In the genomic region with DNA sequence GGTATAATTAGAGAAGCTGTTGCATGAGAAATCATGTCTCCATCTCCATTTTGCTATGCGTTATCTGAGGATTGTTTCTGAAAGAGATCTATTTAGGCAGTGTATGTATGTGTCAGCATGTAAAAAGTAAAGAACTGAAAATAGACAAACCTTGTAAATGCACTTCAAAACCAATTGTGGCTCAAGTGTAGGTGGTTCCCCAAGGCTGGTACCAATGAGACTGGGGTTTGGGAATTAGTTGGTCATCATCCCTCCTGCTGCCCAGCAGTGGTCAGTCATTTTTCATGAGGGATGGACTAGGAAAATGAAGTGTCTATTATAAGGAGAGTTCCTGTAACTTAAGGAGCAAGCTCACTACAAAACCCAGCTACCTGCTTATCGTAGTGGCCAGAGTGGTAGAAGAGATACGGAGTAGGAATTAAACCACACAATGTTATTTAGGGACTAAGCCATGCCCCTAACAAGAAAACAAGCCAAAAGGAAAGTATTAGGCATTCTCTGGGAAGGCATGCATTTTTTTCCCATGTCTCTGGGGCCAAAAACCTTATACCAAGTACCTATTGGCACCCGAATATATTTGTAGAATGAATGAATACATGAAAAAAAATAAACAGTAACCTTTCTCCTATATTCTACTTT, we compare ENCODE assay signal across 8 cellular contexts. TPM values are rescaled to one million over a fixed set of nuclear protein-coding genes. Genes with fewer than 3 reads are reported as not detected.
"Had no signal": no experiment of that assay in that cellular context is flagged by ENCODE, and none has a peak within 500 bp of the region (broad histone marks: within the 10 kb centered on the region; RNA-seq: fewer than 3 reads in every experiment).

No MANE protein-coding gene starts in this region.

- H3K9ac ChIP-seq: GM23248 had no signal

- H2AFZ ChIP-seq: GM23248 had no signal

- ATAC-seq: HCT116, HepG2 had no signal

- H3K27ac ChIP-seq: GM23248 had no signal

- H3K36me3 ChIP-seq: HAP-1 had no signal

- DNase-seq: GOT3, H7, KBM-7 had no signal

- H3K4me3 ChIP-seq: GM23248, HAP-1 had no signal

- H3K4me1 ChIP-seq: HAP-1 had no signal

- H3K9me3 ChIP-seq: HAP-1 had no signal

- FAIRE-seq: HepG2 had no signal

RNA-seq across cellular contexts. Expression of a gene that starts 30.5 kb away (rescaled TPM):
- total RNA-seq: GM23248, H4, H7 had no signal
- polyA plus RNA-seq: GM23248 had no signal
